ENCODE assay signal across 28 cellular contexts in genomic region chr10:50809596-50809995, GRCh38.
DNase-seq lines count a peak whose midpoint lies in the region; ATAC-seq and TF ChIP-seq lines count a peak whose summit lies in the region.
"Had no signal": no experiment of that assay in that cellular context is flagged by ENCODE, and none has a peak within 500 bp of the region (broad histone marks: within the 10 kb centered on the region; RNA-seq: fewer than 3 reads in every experiment).

No MANE protein-coding gene starts in this region.

- H3K27me3 ChIP-seq in liver (ENCODE audit: control insufficient read depth in 4 of 4, insufficient read depth in 4 of 4, low read length in 3 of 4), result no peaks in the 10 kb centered on the region
- H3K27me3 ChIP-seq: esophagus muscularis mucosa, SJCRH30, uterus had no signal

- H3K9me3 ChIP-seq in liver (ENCODE audit: control insufficient read depth in 4 of 4, low read length in 3 of 4), result no peaks in the 10 kb centered on the region
- H3K9me3 ChIP-seq: esophagus muscularis mucosa, SJCRH30, thoracic aorta, uterus had no signal

- no peak overlapping the region for H3K9ac ChIP-seq in liver (ENCODE audit: low read depth in 1 of 2, low read length in 2 of 2)

- DNase-seq in EH (ENCODE audit: low read depth) (peak; percentile 9), HT1080 (ENCODE audit: low read depth) (peak; percentile 20), choroid plexus epithelial cell (ENCODE audit: low read depth) (peak; percentile 56), NK-92 (lab: John Stamatoyannopoulos, UW; ENCODE audit: unreplicated experiment) (no peak), activated gamma-delta T cell (lab: John Stamatoyannopoulos, UW) (no peak), anterior cingulate cortex (lab: John Stamatoyannopoulos, UW) (no peak)
- DNase-seq: activated CD4-positive, alpha-beta T cell treated with anti-CD3 and anti-CD28 coated beads, Interleukin-2, amount 10 ng/mL, durations not matched to agents 7 days and 5 days; activated naive CD4-positive, alpha-beta T cell treated with anti-CD3 and anti-CD28 coated beads, Interleukin-2, amount 10 ng/mL, durations not matched to agents 7 days and 5 days; activated T-cell treated with anti-CD3 and anti-CD28 coated beads, Interleukin-2, amount 50 U/mL, for 4 hours; CD4-positive, alpha-beta memory T cell; central memory CD4-positive, alpha-beta T cell; endodermal cell; islet precursor cell; left ventricle myocardium superior; midbrain; naive thymus-derived CD4-positive, alpha-beta T cell; NCI-H1105 treated with DMSO at 0.1 percent for 48 hours; NCI-H2029; NCI-H69; nucleus accumbens; SJCRH30; stimulated activated naive CD8-positive, alpha-beta T cell treated with anti-CD3 and anti-CD28 coated beads, Interleukin-15, Interleukin-2, amounts not matched to agents 100 U/mL and 50 U/mL, for 24 hours; uterus had no signal

- peaks cover 3 to 55% (median 19%) of the 10 kb centered on the region in 4 donors for H3K36me3 ChIP-seq in liver (ENCODE audit: control insufficient read depth in 4 of 4, insufficient read depth in 3 of 4, low read depth in 1 of 4, low read length in 3 of 4)
- H3K36me3 ChIP-seq: esophagus muscularis mucosa, SJCRH30, thoracic aorta, uterus had no signal

- H3K27ac ChIP-seq in liver (ENCODE audit: low read depth in 1 of 2, low read length in 2 of 2), result peak overlapping the region; percentile 48 to 74
- H3K27ac ChIP-seq: esophagus muscularis mucosa, SJCRH30, thoracic aorta, uterus had no signal

- ATAC-seq in GM21786 (IDR thresholded peaks at IDR 0.05; ENCODE audit: unreplicated experiment), result no peak
- ATAC-seq: activated T-cell treated with anti-CD3 and anti-CD28 coated beads, Interleukin-2, amount 50 U/mL, for 4 hours; left ventricle myocardium superior; naive thymus-derived CD4-positive, alpha-beta T cell; stimulated activated naive CD8-positive, alpha-beta T cell treated with anti-CD3 and anti-CD28 coated beads, Interleukin-15, Interleukin-2, amounts not matched to agents 100 U/mL and 50 U/mL, for 24 hours; WTC11 had no signal

- WGBS in liver, result 67% methylated on average over 7 of the region's 7 CpGs

- H3K4me3 ChIP-seq in choroid plexus epithelial cell (ENCODE audit: low read depth, low read length) (no peak overlapping the region), liver (ENCODE audit: low read depth in 1 of 3, low read length in 3 of 3) (no peak overlapping the region)
- H3K4me3 ChIP-seq: esophagus muscularis mucosa, SJCRH30, thoracic aorta, uterus had no signal

- H3K4me1 ChIP-seq in liver (ENCODE audit: control insufficient read depth in 4 of 4, insufficient read depth in 4 of 4, low read length in 3 of 4), result peaks cover 6 to 51% (median 26%) of the 10 kb centered on the region in 4 donors
- H3K4me1 ChIP-seq: esophagus muscularis mucosa, SJCRH30, uterus had no signal

- peak; percentile 17 to 29 for TF ChIP-seq RAD21 in liver (IDR thresholded peaks at IDR 0.05)

- TF ChIP-seq CTCF in choroid plexus epithelial cell (conservative IDR thresholded peaks at IDR 0.05; ENCODE audit: low read depth, low read length) (no peak), liver (IDR thresholded peaks at IDR 0.05; ENCODE audit: low read depth, low read length, missing input control) (no peak)

TF ChIP-seq in liver, 16 proteins besides CTCF, POLR2A, EP300 and RAD21:
- TF ChIP-seq TAF1 (conservative IDR thresholded peaks at IDR 0.05) (no peak), HNF4A (conservative IDR thresholded peaks at IDR 0.05) (peak; percentile 45 to 71), SP1 (IDR thresholded peaks at IDR 0.05) (peak; percentile 48), FOXA2 (IDR thresholded peaks at IDR 0.05) (peak; percentile 51), YY1 (IDR thresholded peaks at IDR 0.05) (peak; percentile 96), JUND (IDR thresholded peaks at IDR 0.05) (peak; percentile 79 to 86), EGR1 (IDR thresholded peaks at IDR 0.05; ENCODE audit: low read depth in 2 of 2) (no peak), RXRA (IDR thresholded peaks at IDR 0.05) (peak; percentile 24 to 67), HNF4G (IDR thresholded peaks at IDR 0.05) (no peak), ZBTB33 (IDR thresholded peaks at IDR 0.05) (peak; percentile 7), MAX (IDR thresholded peaks at IDR 0.05) (peak; percentile 72), GABPA (IDR thresholded peaks at IDR 0.05 in 1 of 2, conservative IDR thresholded peaks at IDR 0.05 in 1 of 2) (peak in 1 of 2 donors; percentile 37)
- TF ChIP-seq, protein P1, sequence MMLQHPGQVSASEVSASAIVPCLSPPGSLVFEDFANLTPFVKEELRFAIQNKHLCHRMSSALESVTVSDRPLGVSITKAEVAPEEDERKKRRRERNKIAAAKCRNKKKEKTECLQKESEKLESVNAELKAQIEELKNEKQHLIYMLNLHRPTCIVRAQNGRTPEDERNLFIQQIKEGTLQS (IDR thresholded peaks at IDR 0.05), result peak; percentile 59
- TF ChIP-seq, protein P2, sequence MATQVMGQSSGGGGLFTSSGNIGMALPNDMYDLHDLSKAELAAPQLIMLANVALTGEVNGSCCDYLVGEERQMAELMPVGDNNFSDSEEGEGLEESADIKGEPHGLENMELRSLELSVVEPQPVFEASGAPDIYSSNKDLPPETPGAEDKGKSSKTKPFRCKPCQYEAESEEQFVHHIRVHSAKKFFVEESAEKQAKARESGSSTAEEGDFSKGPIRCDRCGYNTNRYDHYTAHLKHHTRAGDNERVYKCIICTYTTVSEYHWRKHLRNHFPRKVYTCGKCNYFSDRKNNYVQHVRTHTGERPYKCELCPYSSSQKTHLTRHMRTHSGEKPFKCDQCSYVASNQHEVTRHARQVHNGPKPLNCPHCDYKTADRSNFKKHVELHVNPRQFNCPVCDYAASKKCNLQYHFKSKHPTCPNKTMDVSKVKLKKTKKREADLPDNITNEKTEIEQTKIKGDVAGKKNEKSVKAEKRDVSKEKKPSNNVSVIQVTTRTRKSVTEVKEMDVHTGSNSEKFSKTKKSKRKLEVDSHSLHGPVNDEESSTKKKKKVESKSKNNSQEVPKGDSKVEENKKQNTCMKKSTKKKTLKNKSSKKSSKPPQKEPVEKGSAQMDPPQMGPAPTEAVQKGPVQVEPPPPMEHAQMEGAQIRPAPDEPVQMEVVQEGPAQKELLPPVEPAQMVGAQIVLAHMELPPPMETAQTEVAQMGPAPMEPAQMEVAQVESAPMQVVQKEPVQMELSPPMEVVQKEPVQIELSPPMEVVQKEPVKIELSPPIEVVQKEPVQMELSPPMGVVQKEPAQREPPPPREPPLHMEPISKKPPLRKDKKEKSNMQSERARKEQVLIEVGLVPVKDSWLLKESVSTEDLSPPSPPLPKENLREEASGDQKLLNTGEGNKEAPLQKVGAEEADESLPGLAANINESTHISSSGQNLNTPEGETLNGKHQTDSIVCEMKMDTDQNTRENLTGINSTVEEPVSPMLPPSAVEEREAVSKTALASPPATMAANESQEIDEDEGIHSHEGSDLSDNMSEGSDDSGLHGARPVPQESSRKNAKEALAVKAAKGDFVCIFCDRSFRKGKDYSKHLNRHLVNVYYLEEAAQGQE (IDR thresholded peaks at IDR 0.05), result peak; percentile 47

Comparison
In these comparisons a context has a peak if more than half of its experiments do, and no peak if none do; other contexts are left out.
1. DNase-seq: peak in EH (single experiment), HT1080 (single experiment) and choroid plexus epithelial cell (single experiment); none in NK-92 (single experiment), activated gamma-delta T cell (single experiment) and anterior cingulate cortex (0 of 58).